ENCODE assay signal across 8 cellular contexts in genomic region chr1:21261551-21262281, GRCh38. TPM values are rescaled to one million over a fixed set of nuclear protein-coding genes. Genes with fewer than 3 reads are reported as not detected.
DNase-seq lines count a peak whose midpoint lies in the region; ATAC-seq and TF ChIP-seq lines count a peak whose summit lies in the region.

No MANE protein-coding gene starts in this region.

- peaks cover 58 to 74% (median 64%) of the 10 kb centered on the region in 4 donors for H3K4me1 ChIP-seq in upper lobe of left lung

- H3K27ac ChIP-seq in upper lobe of left lung, result peak overlapping the region; percentile 83 to 89 (median 86)

- peak; percentile 98 for DNase-seq in HCEC 1CT
- DNase-seq in SW 1271 (lab: John Stamatoyannopoulos, UW), result peak; percentile 51 to 84
- DNase-seq in epidermal melanocyte (ENCODE audit: insufficient read length, low spot score), result peak; percentile 72
- DNase-seq in mucosa of gallbladder (ENCODE audit: low spot score), result peak; percentile 72
- peak in 1 of 2 donors; percentile 68 for DNase-seq in upper lobe of left lung
- DNase-seq in iPS-NIHi11 (ENCODE audit: low spot score), result no peak

- H3K36me3 ChIP-seq in upper lobe of left lung, result peaks cover 0 to 49% (median 16%) of the 10 kb centered on the region in 4 donors

- no peaks in the 10 kb centered on the region for H3K9me3 ChIP-seq in upper lobe of left lung

- peak in 1 of 4 donors; percentile 32 for TF ChIP-seq POLR2A in upper lobe of left lung (IDR thresholded peaks at IDR 0.05)

- H3K27me3 ChIP-seq in upper lobe of left lung, result no peaks in the 10 kb centered on the region

- WGBS in upper lobe of left lung, 2 donors, result 43 to 45% methylated on average over 20 of the region's 20 CpGs

- peak; percentile 71 to 88 for ATAC-seq in upper lobe of left lung (ENCODE audit: low FRiP score in 2 of 2)
- ATAC-seq in GM21717 (IDR thresholded peaks at IDR 0.05; ENCODE audit: unreplicated experiment), result no peak
- no peak for ATAC-seq in HG02840 (IDR thresholded peaks at IDR 0.05; ENCODE audit: low FRiP score, unreplicated experiment)

- TF ChIP-seq EP300 in upper lobe of left lung (IDR thresholded peaks at IDR 0.05), result peak in 2 of 4 donors; percentile 72 to 82

- TF ChIP-seq CTCF in upper lobe of left lung (IDR thresholded peaks at IDR 0.05), result peak in 1 of 6 experiments; percentile 12

- H3K4me3 ChIP-seq in upper lobe of left lung, result peak overlapping the region in 1 of 4 donors; percentile 24

RNA-seq across cellular contexts. Expression of gene ECE1, which starts 28.5 kb away (rescaled TPM):
- total RNA-seq in mucosa of gallbladder (140 TPM), upper lobe of left lung (100 to 1,000 TPM in 1 of 6 donors, 10 to 100 TPM in 5; 55.8 to 120 (median 74.8) TPM)

Comparison
In these comparisons a context has a peak if more than half of its experiments do, and no peak if none do; other contexts are left out.
1. ATAC-seq: peak in upper lobe of left lung (2 of 2); none in GM21717 (single experiment) and HG02840 (single experiment).